11 cellular contexts compared by ENCODE assay signal in genomic region chr2:85430780-85431601, GRCh38. TPM values are rescaled to one million over a fixed set of nuclear protein-coding genes. Genes with fewer than 3 reads are reported as not detected.
A peak's percentile ranks its signal among the peaks of the same experiment; 100 is the strongest.
DNase-seq lines count a peak whose midpoint lies in the region; TF ChIP-seq lines count a peak whose summit lies in the region.
"Had no signal": no experiment of that assay in that cellular context is flagged by ENCODE, and none has a peak within 500 bp of the region (broad histone marks: within the 10 kb centered on the region; RNA-seq: fewer than 3 reads in every experiment).

No MANE protein-coding gene starts in this region.

- intact Hi-C loops in MCF 10A (cut with micrococcal nuclease): no loop called here

- CTCF ChIA-PET in RWPE1 (lab: Yijun Ruan, JAX) (interaction anchor here (1.2 to 2.0 kb wide), 3 partner anchors 10 to 108 kb away, joined by 3 to 5 read pairs (median 4); partner anchors contain the start of gene MAT2A), MCF 10A (lab: Yijun Ruan, JAX) (interaction anchor here (0.5 to 1.3 kb wide), 6 partner anchors 11 to 104 kb away, joined by 3 to 7 read pairs (median 3); no protein-coding TSS in a partner anchor)

- H3K79me2 ChIP-seq in Karpas-422 (ENCODE audit: low read length): no peaks in the 10 kb centered on the region
- H3K79me2 ChIP-seq: parathyroid adenoma had no signal

- peaks cover 4% of the 10 kb centered on the region for H3K36me3 Mint-ChIP-seq in MCF 10A (ENCODE audit: insufficient read depth, unreplicated experiment)

- H3K4me3 ChIP-seq in Karpas-422 (ENCODE audit: low read length) (peak overlapping the region; percentile 50), iPS-18a (ENCODE audit: low read length) (peak overlapping the region; percentile 57), skeletal muscle satellite cell (ENCODE audit: low read length) (no peak overlapping the region)
- H3K4me3 ChIP-seq: coronary artery, heart right ventricle had no signal

- no peak overlapping the region for H3K27ac ChIP-seq in Karpas-422 (ENCODE audit: low read length)
- peak overlapping the region; percentile 96 for H3K27ac ChIP-seq in RWPE1
- peak overlapping the region; percentile 84 for H3K27ac ChIP-seq in iPS-18a (ENCODE audit: low read length)
- H3K27ac ChIP-seq: heart right ventricle, parathyroid adenoma had no signal

- POLR2A ChIA-PET in RWPE1 (lab: Yijun Ruan, JAX; ENCODE audit: low non-redundant PET) (interaction anchor here (0.8 kb wide), 1 partner anchor 11 kb away, joined by 3 read pairs; no protein-coding TSS in a partner anchor), MCF 10A (lab: Yijun Ruan, JAX) (interaction anchor here (0.7 to 16.8 kb wide), 2 partner anchors 37 to 113 kb away, joined by 3 to 287 read pairs; partner anchors contain the start of gene MAT2A)

- H3K4me1 ChIP-seq in Karpas-422 (ENCODE audit: low read length): peaks cover 51% of the 10 kb centered on the region
- H3K4me1 ChIP-seq in iPS-18a (ENCODE audit: control insufficient read depth, low read depth, low read length): peaks cover 32% of the 10 kb centered on the region
- peaks cover 63% of the 10 kb centered on the region for H3K4me1 ChIP-seq in skeletal muscle satellite cell (ENCODE audit: control insufficient read depth, insufficient read depth, low read length)

- H3K36me3 ChIP-seq in Karpas-422 (ENCODE audit: insufficient read depth, low read length) (no peaks in the 10 kb centered on the region), iPS-18a (ENCODE audit: control insufficient read depth, low read depth, low read length) (no peaks in the 10 kb centered on the region), skeletal muscle satellite cell (ENCODE audit: insufficient read depth, low read length) (no peaks in the 10 kb centered on the region)
- H3K36me3 ChIP-seq: heart right ventricle had no signal

- no peak overlapping the region for H3K4me3 Mint-ChIP-seq in MCF 10A (ENCODE audit: unreplicated experiment)

- H4K20me1 ChIP-seq in Karpas-422 (ENCODE audit: insufficient read depth, low read depth, low read length): no peaks in the 10 kb centered on the region

- no peaks in the 10 kb centered on the region for H3K9me2 ChIP-seq in Karpas-422 (replicated peaks; ENCODE audit: insufficient read depth, low read length)

- no peaks in the 10 kb centered on the region for H3K27me3 Mint-ChIP-seq in MCF 10A (ENCODE audit: insufficient read depth, unreplicated experiment)

- peak overlapping the region; percentile 74 for H3K4me2 ChIP-seq in Karpas-422 (ENCODE audit: low read depth, low read length, poor library complexity, severe bottlenecking)
- peak overlapping the region; percentile 38 for H3K4me2 ChIP-seq in skeletal muscle satellite cell (ENCODE audit: low read length)

- peak; percentile 79 for DNase-seq in Karpas-422
- DNase-seq in RWPE1 (ENCODE audit: low spot score): no peak
- no peak for DNase-seq in MCF 10A (ENCODE audit: unreplicated experiment)
- DNase-seq in kidney tubule cell (ENCODE audit: low spot score): no peak
- no peak for DNase-seq in stimulated activated CD4-positive, alpha-beta T cell treated with anti-CD3 and anti-CD28 coated beads, Interleukin-12 subunit alpha, Interleukin-12 subunit beta, amount 100 ng/mL, for 4 hours
- DNase-seq: DND-41, heart right ventricle had no signal

- no peak overlapping the region for H2AFZ ChIP-seq in Karpas-422 (ENCODE audit: low read length)
- H2AFZ ChIP-seq: parathyroid adenoma had no signal

- TF ChIP-seq CTCF in RWPE1 (conservative IDR thresholded peaks at IDR 0.05; ENCODE audit: low read depth) (no peak), MCF 10A (IDR thresholded peaks at IDR 0.05; ENCODE audit: unreplicated experiment) (no peak)

- no peaks in the 10 kb centered on the region for H3K9me3 Mint-ChIP-seq in MCF 10A (ENCODE audit: unreplicated experiment)

- no peaks in the 10 kb centered on the region for H3K27me3 ChIP-seq in Karpas-422 (ENCODE audit: low read length)
- H3K27me3 ChIP-seq in iPS-18a (ENCODE audit: control insufficient read depth, insufficient read depth, low read length): peaks cover 8% of the 10 kb centered on the region
- H3K27me3 ChIP-seq in skeletal muscle satellite cell (ENCODE audit: control insufficient read depth, insufficient read depth, low read length): no peaks in the 10 kb centered on the region
- H3K27me3 ChIP-seq: heart right ventricle had no signal

- H3K9me3 ChIP-seq in Karpas-422 (ENCODE audit: low read length) (no peaks in the 10 kb centered on the region), iPS-18a (ENCODE audit: control insufficient read depth, low read depth, low read length) (no peaks in the 10 kb centered on the region), skeletal muscle satellite cell (replicated peaks; ENCODE audit: low read length) (no peaks in the 10 kb centered on the region)
- H3K9me3 ChIP-seq: heart right ventricle had no signal

- peaks cover 11% of the 10 kb centered on the region for H3K4me1 Mint-ChIP-seq in MCF 10A (ENCODE audit: insufficient read depth, unreplicated experiment)

- no peak overlapping the region for H3K27ac Mint-ChIP-seq in MCF 10A (ENCODE audit: low read depth, unreplicated experiment)

- H3K9ac ChIP-seq in Karpas-422 (ENCODE audit: low read length) (peak overlapping the region; percentile 58), iPS-18a (ENCODE audit: low read length) (peak overlapping the region; percentile 27), skeletal muscle satellite cell (ENCODE audit: low read depth, low read length) (peak overlapping the region; percentile 57)
- H3K9ac ChIP-seq: parathyroid adenoma had no signal

- no TSS peak for BruUV-seq in MCF 10A (replicated peaks; lab: Mats Ljungman, UMichigan)

RNA-seq across cellular contexts. Expression of gene SH2D6, which starts 12.5 kb away (rescaled TPM):
- total RNA-seq in Karpas-422 (2014; rRNA removed; shearing (Covaris generic); ENCODE audit: low replicate concordance): 0.32 and 0.37 TPM in 2 replicates
- not detected in 2 replicates for total RNA-seq in skeletal muscle satellite cell (2012; rRNA removed)
- total RNA-seq in MCF 10A (2022): 0.84 and 2.2 TPM in 2 replicates

RNA-seq across cellular contexts. Expression of gene CAPG, which starts 20.8 kb away (rescaled TPM):
- 0.63 and 7.4 TPM in 2 replicates for total RNA-seq in Karpas-422 (2014; rRNA removed; shearing (Covaris generic); ENCODE audit: low replicate concordance)
- total RNA-seq in skeletal muscle satellite cell (2012; rRNA removed): 40.6 and 57.7 TPM in 2 replicates
- total RNA-seq in MCF 10A (2022): 173 and 188 TPM in 2 replicates

Comparison
In these comparisons a context has a peak if more than half of its experiments do, and no peak if none do; other contexts are left out.
1. RNA of gene CAPG, which starts 20.8 kb away (total RNA-seq): 173 to 188 TPM in MCF 10A; 0.63 to 7.4 TPM in Karpas-422; every median in the first group is over 10 times any median in the second.
2. Peak in every context shown above with its lines, with median percentiles within 50 percentile points of each other: H3K9ac ChIP-seq.